In the genomic region with DNA sequence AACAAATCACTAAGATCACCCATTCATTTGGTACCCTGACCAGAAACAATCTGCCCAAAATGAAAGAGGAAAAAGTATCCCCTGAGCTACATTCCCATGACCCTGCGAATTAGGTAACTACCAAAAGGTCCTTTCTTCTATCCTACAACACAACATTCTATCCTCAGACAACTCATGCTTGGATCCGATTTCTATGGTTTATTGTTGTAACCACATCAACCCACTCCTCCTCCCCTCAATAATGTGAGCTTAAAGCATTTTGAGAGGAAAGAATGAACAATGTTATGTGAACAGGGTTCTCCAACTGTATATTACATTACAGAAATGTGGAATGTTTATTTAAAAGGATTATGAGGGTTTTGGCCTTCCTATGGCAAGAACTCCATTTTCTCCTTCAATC, we compare ENCODE assay signal across 1 cellular context.
TF ChIP-seq lines count a peak whose summit lies in the region.

No MANE protein-coding gene starts in this region.

TF ChIP-seq in HepG2, 621 proteins besides CTCF, POLR2A, EP300 and RAD21 (continued from another document):
- TF ChIP-seq, protein P1, sequence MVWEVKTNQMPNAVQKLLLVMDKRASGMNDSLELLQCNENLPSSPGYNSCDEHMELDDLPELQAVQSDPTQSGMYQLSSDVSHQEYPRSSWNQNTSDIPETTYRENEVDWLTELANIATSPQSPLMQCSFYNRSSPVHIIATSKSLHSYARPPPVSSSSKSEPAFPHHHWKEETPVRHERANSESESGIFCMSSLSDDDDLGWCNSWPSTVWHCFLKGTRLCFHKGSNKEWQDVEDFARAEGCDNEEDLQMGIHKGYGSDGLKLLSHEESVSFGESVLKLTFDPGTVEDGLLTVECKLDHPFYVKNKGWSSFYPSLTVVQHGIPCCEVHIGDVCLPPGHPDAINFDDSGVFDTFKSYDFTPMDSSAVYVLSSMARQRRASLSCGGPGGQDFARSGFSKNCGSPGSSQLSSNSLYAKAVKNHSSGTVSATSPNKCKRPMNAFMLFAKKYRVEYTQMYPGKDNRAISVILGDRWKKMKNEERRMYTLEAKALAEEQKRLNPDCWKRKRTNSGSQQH (CRISPR knock-in tag; IDR thresholded peaks at IDR 0.05; ENCODE audit: low read depth): no peak
